18 cellular contexts compared by ENCODE assay signal in genomic region chr11:125407046-125407445, GRCh38.
"Had no signal": no experiment of that assay in that cellular context is flagged by ENCODE, and none has a peak within 500 bp of the region (broad histone marks: within the 10 kb centered on the region; RNA-seq: fewer than 3 reads in every experiment).

No MANE protein-coding gene starts in this region.

- DNase-seq: activated B cell treated with CpG ODN at 0.5 μM for 24 hours; activated CD4-positive, alpha-beta memory T cell treated with anti-CD3 and anti-CD28 coated beads, Interleukin-2, amount 10 ng/mL, durations not matched to agents 7 days and 5 days; activated CD4-positive, alpha-beta T cell treated with anti-CD3 and anti-CD28 coated beads for 48 hours; activated CD8-positive, alpha-beta memory T cell treated with anti-CD3 and anti-CD28 coated beads, Interleukin-2, amount 10 ng/mL, durations not matched to agents 7 days and 5 days; activated naive CD4-positive, alpha-beta T cell treated with Interleukin-2 at 50 U/mL for 16 hours; brain microvascular endothelial cell; effector CD8-positive, alpha-beta T cell; foreskin fibroblast; left ventricle myocardium inferior; right cardiac atrium; small intestine; stimulated activated CD4-positive, alpha-beta T cell treated with anti-CD3 and anti-CD28 coated beads, Interleukin-4, amount 100 ng/mL, for 24 hours; T-helper 1 cell; T-helper 9 cell; upper lobe of left lung had no signal

- H3K27ac ChIP-seq: brain microvascular endothelial cell, prostate gland, thoracic aorta, upper lobe of left lung had no signal

- H3K4me1 ChIP-seq: prostate gland had no signal

- H3K27me3 ChIP-seq: brain microvascular endothelial cell had no signal

- ATAC-seq: activated CD8-positive, alpha-beta memory T cell treated with anti-CD3 and anti-CD28 coated beads, Interleukin-2, amount 10 ng/mL, durations not matched to agents 7 days and 5 days; right cardiac atrium; stimulated activated memory B cell treated with anti-CD40 and anti-IgM and Interleukin-4, amounts not matched to agents 10 μg/mL and 1 μg/mL and 100 μg/mL, for 72 hours had no signal
